In genomic region chr11:113670149-113670829, GRCh38 we compare ENCODE assay signal across 1 cellular context.
TF ChIP-seq lines count a peak whose summit lies in the region.

No MANE protein-coding gene starts in this region.

TF ChIP-seq in HepG2, 621 proteins besides CTCF, POLR2A, EP300 and RAD21 (continued from another document):
- no peak for TF ChIP-seq ZNF18 (CRISPR knock-in tag; IDR thresholded peaks at IDR 0.05; ENCODE audit: insufficient replicate concordance)
